In genomic region chr2:46555011-46555410, GRCh38 we compare ENCODE assay signal across 8 cellular contexts.
A peak's percentile ranks its signal among the peaks of the same experiment; 100 is the strongest.
DNase-seq lines count a peak whose midpoint lies in the region; TF ChIP-seq lines count a peak whose summit lies in the region.

No MANE protein-coding gene starts in this region.

- H3K4me3 ChIP-seq in GM06990 (replicated peaks; ENCODE audit: low read depth, low read length) = no peak overlapping the region
- H3K4me3 ChIP-seq in coronary artery = no peak overlapping the region
- no peak overlapping the region for H3K4me3 ChIP-seq in retinal pigment epithelial cell (ENCODE audit: low read length)

- H3K36me3 ChIP-seq in GM06990 (ENCODE audit: control insufficient read depth, insufficient read depth, low read length) = peaks cover 4% of the 10 kb centered on the region

- peak overlapping the region; percentile 45 to 52 for H3K27ac ChIP-seq in coronary artery

- TF ChIP-seq CTCF in GM06990 (IDR thresholded peaks at IDR 0.05; ENCODE audit: insufficient read depth, low read length, poor library complexity, severe bottlenecking) (peak; percentile 68), coronary artery (IDR thresholded peaks at IDR 0.05) (no peak), retinal pigment epithelial cell (conservative IDR thresholded peaks at IDR 0.05; ENCODE audit: low read depth, low read length) (peak; percentile 42)

- no peak for DNase-seq in GM06990 (ENCODE audit: extremely low read depth, insufficient read length)
- DNase-seq in OCI-M1 (lab: John Stamatoyannopoulos, UW) = peak; percentile 39
- peak; percentile 68 for DNase-seq in coronary artery (ENCODE audit: low spot score)
- no peak for DNase-seq in retinal pigment epithelial cell (ENCODE audit: low read depth)
- no peak for DNase-seq in NCI-H2081 treated with DMSO at 0.1 percent for 48 hours (lab: John Stamatoyannopoulos, UW)
- no peak for DNase-seq in NCI-H1436 treated with DMSO at 0.1 percent for 48 hours (lab: John Stamatoyannopoulos, UW)
- DNase-seq in GF-D8 (lab: John Stamatoyannopoulos, UW) = no peak
- DNase-seq in NCI-H446 treated with DMSO at 0.1 percent for 48 hours (lab: John Stamatoyannopoulos, UW) = no peak

- no peaks in the 10 kb centered on the region for H3K27me3 ChIP-seq in GM06990 (replicated peaks; ENCODE audit: control insufficient read depth, insufficient read depth, low read length)

Comparison
In these comparisons a context has a peak if more than half of its experiments do, and no peak if none do; other contexts are left out.
1. DNase-seq: peak in OCI-M1 (single experiment) and coronary artery (single experiment); none in GM06990 (single experiment), retinal pigment epithelial cell (single experiment), NCI-H2081 treated with DMSO at 0.1 percent for 48 hours (single experiment), NCI-H1436 treated with DMSO at 0.1 percent for 48 hours (single experiment), GF-D8 (single experiment) and NCI-H446 treated with DMSO at 0.1 percent for 48 hours (single experiment).